In genomic region chr2:105660489-105660888, GRCh38 we compare ENCODE assay signal across 17 cellular contexts.
"Had no signal": no experiment of that assay in that cellular context is flagged by ENCODE, and none has a peak within 500 bp of the region (broad histone marks: within the 10 kb centered on the region; RNA-seq: fewer than 3 reads in every experiment).

No MANE protein-coding gene starts in this region.

- H3K4me3 Mint-ChIP-seq: effector memory CD8-positive, alpha-beta T cell; naive thymus-derived CD8-positive, alpha-beta T cell; type B pancreatic cell had no signal

- H3K27me3 ChIP-seq: heart right ventricle, neutrophil, right atrium auricular region had no signal

- H3K27ac Mint-ChIP-seq: effector memory CD8-positive, alpha-beta T cell; naive thymus-derived CD8-positive, alpha-beta T cell; type B pancreatic cell had no signal

- FAIRE-seq: islet of Langerhans, small intestine, urothelium cell line had no signal

- H3K36me3 ChIP-seq: heart right ventricle, neutrophil, right atrium auricular region had no signal

- H3K27ac ChIP-seq: coronary artery, heart right ventricle, neutrophil, right atrium auricular region had no signal

- H3K4me1 ChIP-seq: heart right ventricle, right atrium auricular region had no signal

- ATAC-seq: effector memory CD8-positive, alpha-beta T cell; heart right ventricle; left lobe of liver; mucosa of descending colon; naive thymus-derived CD8-positive, alpha-beta T cell had no signal

- H3K36me3 Mint-ChIP-seq: type B pancreatic cell had no signal

- H3K9me3 ChIP-seq: neutrophil had no signal

- DNase-seq: effector memory CD8-positive, alpha-beta T cell; foreskin melanocyte; heart right ventricle; hypothalamus; kidney glomerular epithelial cell; mucosa of descending colon; naive thymus-derived CD8-positive, alpha-beta T cell; small intestine; stimulated activated CD4-positive, alpha-beta T cell treated with anti-CD3 and anti-CD28 coated beads, Interleukin-2, amount 100 ng/mL, for 48 hours; stimulated activated naive CD4-positive, alpha-beta T cell treated with Interleukin-2 at 50 U/mL for 16 hours had no signal

- H3K4me3 ChIP-seq: coronary artery, heart right ventricle, mucosa of descending colon, right atrium auricular region had no signal

- H3K27me3 Mint-ChIP-seq: naive thymus-derived CD8-positive, alpha-beta T cell; type B pancreatic cell had no signal

- H3K4me1 Mint-ChIP-seq: naive thymus-derived CD8-positive, alpha-beta T cell had no signal
